ENCODE assay signal across 2 cellular contexts in genomic region chr13:95505976-95506375, GRCh38.
TF ChIP-seq lines count a peak whose summit lies in the region.

No MANE protein-coding gene starts in this region.

TF ChIP-seq in GM23338, 12 proteins besides CTCF, POLR2A, EP300 and RAD21:
- no peak for TF ChIP-seq ZNF331 (CRISPR knock-in tag; IDR thresholded peaks at IDR 0.05; ENCODE audit: low read depth)
- TF ChIP-seq, protein P1, sequence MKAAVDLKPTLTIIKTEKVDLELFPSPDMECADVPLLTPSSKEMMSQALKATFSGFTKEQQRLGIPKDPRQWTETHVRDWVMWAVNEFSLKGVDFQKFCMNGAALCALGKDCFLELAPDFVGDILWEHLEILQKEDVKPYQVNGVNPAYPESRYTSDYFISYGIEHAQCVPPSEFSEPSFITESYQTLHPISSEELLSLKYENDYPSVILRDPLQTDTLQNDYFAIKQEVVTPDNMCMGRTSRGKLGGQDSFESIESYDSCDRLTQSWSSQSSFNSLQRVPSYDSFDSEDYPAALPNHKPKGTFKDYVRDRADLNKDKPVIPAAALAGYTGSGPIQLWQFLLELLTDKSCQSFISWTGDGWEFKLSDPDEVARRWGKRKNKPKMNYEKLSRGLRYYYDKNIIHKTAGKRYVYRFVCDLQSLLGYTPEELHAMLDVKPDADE (IDR thresholded peaks at IDR 0.05) = no peak
- TF ChIP-seq JUNB (IDR thresholded peaks at IDR 0.05; ENCODE audit: unreplicated experiment) = no peak
- no peak for TF ChIP-seq CREB1 (CRISPR knock-in tag; IDR thresholded peaks at IDR 0.05; ENCODE audit: low read depth)
- TF ChIP-seq NANOG (IDR thresholded peaks at IDR 0.05; ENCODE audit: borderline replicate concordance) = no peak
- TF ChIP-seq, protein P2, sequence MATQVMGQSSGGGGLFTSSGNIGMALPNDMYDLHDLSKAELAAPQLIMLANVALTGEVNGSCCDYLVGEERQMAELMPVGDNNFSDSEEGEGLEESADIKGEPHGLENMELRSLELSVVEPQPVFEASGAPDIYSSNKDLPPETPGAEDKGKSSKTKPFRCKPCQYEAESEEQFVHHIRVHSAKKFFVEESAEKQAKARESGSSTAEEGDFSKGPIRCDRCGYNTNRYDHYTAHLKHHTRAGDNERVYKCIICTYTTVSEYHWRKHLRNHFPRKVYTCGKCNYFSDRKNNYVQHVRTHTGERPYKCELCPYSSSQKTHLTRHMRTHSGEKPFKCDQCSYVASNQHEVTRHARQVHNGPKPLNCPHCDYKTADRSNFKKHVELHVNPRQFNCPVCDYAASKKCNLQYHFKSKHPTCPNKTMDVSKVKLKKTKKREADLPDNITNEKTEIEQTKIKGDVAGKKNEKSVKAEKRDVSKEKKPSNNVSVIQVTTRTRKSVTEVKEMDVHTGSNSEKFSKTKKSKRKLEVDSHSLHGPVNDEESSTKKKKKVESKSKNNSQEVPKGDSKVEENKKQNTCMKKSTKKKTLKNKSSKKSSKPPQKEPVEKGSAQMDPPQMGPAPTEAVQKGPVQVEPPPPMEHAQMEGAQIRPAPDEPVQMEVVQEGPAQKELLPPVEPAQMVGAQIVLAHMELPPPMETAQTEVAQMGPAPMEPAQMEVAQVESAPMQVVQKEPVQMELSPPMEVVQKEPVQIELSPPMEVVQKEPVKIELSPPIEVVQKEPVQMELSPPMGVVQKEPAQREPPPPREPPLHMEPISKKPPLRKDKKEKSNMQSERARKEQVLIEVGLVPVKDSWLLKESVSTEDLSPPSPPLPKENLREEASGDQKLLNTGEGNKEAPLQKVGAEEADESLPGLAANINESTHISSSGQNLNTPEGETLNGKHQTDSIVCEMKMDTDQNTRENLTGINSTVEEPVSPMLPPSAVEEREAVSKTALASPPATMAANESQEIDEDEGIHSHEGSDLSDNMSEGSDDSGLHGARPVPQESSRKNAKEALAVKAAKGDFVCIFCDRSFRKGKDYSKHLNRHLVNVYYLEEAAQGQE (IDR thresholded peaks at IDR 0.05; ENCODE audit: unreplicated experiment) = no peak
- TF ChIP-seq EZH2phosphoT487 (IDR thresholded peaks at IDR 0.05; ENCODE audit: unreplicated experiment) = no peak
- no peak for TF ChIP-seq ZNF114 (CRISPR knock-in tag; IDR thresholded peaks at IDR 0.05)
- no peak for TF ChIP-seq EZH2 (IDR thresholded peaks at IDR 0.05; ENCODE audit: low read depth, unreplicated experiment)
- TF ChIP-seq STAT1 (IDR thresholded peaks at IDR 0.05; ENCODE audit: unreplicated experiment) = no peak
- TF ChIP-seq ZNF462 (CRISPR knock-in tag; IDR thresholded peaks at IDR 0.05) = no peak
- TF ChIP-seq POLR2AphosphoS5 (IDR thresholded peaks at IDR 0.05; ENCODE audit: low read depth) = no peak

TF ChIP-seq in H1, 55 proteins besides CTCF, POLR2A, EP300 and RAD21:
- TF ChIP-seq TEAD4 (IDR thresholded peaks at IDR 0.05; ENCODE audit: low read depth, low read length) (0 out of 2 replicates have a peak, but pooled peaks have one; percentile 33), NRF1 (IDR thresholded peaks at IDR 0.05; ENCODE audit: low read depth, low read length) (no peak), POLR2AphosphoS5 (IDR thresholded peaks at IDR 0.05; ENCODE audit: low read depth, low read length) (peak; percentile 28; the same call in 1 of the 2 replicates)
